ENCODE assay signal across 1 cellular context in the genomic region with DNA sequence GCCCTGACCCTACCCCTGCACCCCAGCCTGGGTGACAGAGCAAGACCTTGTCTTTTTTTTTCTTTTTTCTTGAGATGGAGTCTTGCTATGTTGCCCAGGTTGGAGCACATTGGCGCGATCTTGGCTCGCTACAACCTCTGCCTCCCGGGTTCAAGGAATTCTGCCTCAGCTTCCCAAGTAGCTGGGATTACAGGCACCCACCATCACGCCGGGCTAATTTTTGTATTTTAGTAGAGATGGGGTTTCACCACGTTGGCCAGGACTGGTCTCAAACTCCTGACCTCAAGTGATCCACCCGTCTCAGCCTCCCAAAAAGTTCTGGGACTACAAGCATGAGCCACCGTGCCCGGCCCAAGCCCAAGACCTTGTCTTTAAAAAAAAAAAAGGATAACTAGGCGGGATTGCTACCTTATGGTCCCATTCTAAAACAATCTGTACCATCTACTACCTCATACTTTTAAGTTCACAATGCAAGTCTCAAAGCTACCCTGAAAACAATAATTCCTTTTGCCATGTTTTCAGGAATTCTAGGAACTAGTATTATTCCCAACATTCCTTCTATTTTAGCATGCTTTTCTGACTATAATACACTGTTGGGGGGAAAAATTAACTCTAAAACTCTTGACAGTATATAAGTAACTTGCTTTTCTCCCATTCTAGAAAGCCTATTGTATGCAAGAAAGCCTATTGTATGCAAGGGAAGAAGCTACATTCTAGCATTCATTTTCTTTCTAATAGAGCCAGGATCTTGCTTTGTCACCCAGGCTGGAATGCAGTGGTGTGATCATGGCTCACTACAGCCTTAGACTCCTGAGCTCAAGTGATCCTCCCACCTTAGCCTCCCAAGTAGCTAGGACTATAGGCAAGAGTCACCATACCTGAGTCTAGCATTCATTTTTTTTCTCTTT.
TF ChIP-seq lines count a peak whose summit lies in the region.

No MANE protein-coding gene starts in this region.

TF ChIP-seq in A549, 52 proteins besides CTCF, POLR2A, EP300 and RAD21 (continued from another document):
- no peak for TF ChIP-seq MAZ (IDR thresholded peaks at IDR 0.05; ENCODE audit: borderline replicate concordance, low read depth, low read length)
- no peak for TF ChIP-seq NR3C1 (IDR thresholded peaks at IDR 0.05)
- no peak for TF ChIP-seq NPAS2 (CRISPR knock-in tag; IDR thresholded peaks at IDR 0.05; ENCODE audit: borderline replicate concordance)
- no peak for TF ChIP-seq FOXS1 (CRISPR knock-in tag; IDR thresholded peaks at IDR 0.05)
- TF ChIP-seq GATA3 (IDR thresholded peaks at IDR 0.05; ENCODE audit: borderline replicate concordance): no peak
- TF ChIP-seq TFCP2L1 (CRISPR knock-in tag; IDR thresholded peaks at IDR 0.05): no peak
- TF ChIP-seq RCOR1 (IDR thresholded peaks at IDR 0.05; ENCODE audit: low read depth, low read length): no peak
- no peak for TF ChIP-seq NFE2L2 (conservative IDR thresholded peaks at IDR 0.05; ENCODE audit: low read length)
- no peak for TF ChIP-seq CBX8 (IDR thresholded peaks at IDR 0.05)
- no peak for TF ChIP-seq ZC3H11A (IDR thresholded peaks at IDR 0.05)
- no peak for TF ChIP-seq ZSCAN20 (CRISPR knock-in tag; IDR thresholded peaks at IDR 0.05)
